In genomic region chr11:86802601-86803051, GRCh38 we compare ENCODE assay signal across 8 cellular contexts. TPM values are rescaled to one million over a fixed set of nuclear protein-coding genes. Genes with fewer than 3 reads are reported as not detected.
A peak's percentile ranks its signal among the peaks of the same experiment; 100 is the strongest.
DNase-seq lines count a peak whose midpoint lies in the region; ATAC-seq, FAIRE-seq and TF ChIP-seq lines count a peak whose summit lies in the region.

No MANE protein-coding gene starts in this region.

- peak overlapping the region; percentile 75 for H3K4me2 ChIP-seq in fibroblast of lung (ENCODE audit: extremely low read depth, insufficient read depth, low read length)

- H3K27me3 ChIP-seq in fibroblast of lung (ENCODE audit: control insufficient read depth, insufficient read depth, low read length) = no peaks in the 10 kb centered on the region
- H3K27me3 ChIP-seq in pancreas = no peaks in the 10 kb centered on the region

- no peak overlapping the region for H3K9ac ChIP-seq in fibroblast of lung (ENCODE audit: insufficient read depth, low read length)

- no peaks in the 10 kb centered on the region for H3K9me3 Mint-ChIP-seq in activated naive CD4-positive, alpha-beta T cell treated with anti-CD3 and anti-CD28 coated beads, Interleukin-2, amount 50 U/mL, for 24 hours

- H3K9me3 ChIP-seq in fibroblast of lung (ENCODE audit: control insufficient read depth, insufficient read depth, low read depth, low read length) (no peaks in the 10 kb centered on the region), pancreas (no peaks in the 10 kb centered on the region)

- no peak for FAIRE-seq in pancreas (lab: Jason Lieb, UNC)

- TF ChIP-seq CTCF in fibroblast of lung (conservative IDR thresholded peaks at IDR 0.05 in 1 of 2, IDR thresholded peaks at IDR 0.05 in 1 of 2; ENCODE audit: low read depth in 1 of 2, low read length in 2 of 2) = peak; percentile 56 to 66
- TF ChIP-seq CTCF in pancreas (IDR thresholded peaks at IDR 0.05) = peak; percentile 24 to 48 (median 42)

- DNase-seq in activated naive CD4-positive, alpha-beta T cell (lab: John Stamatoyannopoulos, UW) = no peak
- DNase-seq in HT1080 (ENCODE audit: low read depth) = peak; percentile 84
- DNase-seq in SK-N-DZ (ENCODE audit: low spot score) = peak; percentile 68
- peak; percentile 64 to 66 for DNase-seq in fibroblast of lung (ENCODE audit: low read depth in 2 of 2)
- peak in 1 of 6 donors; percentile 35 for DNase-seq in pancreas
- no peak for DNase-seq in posterior cingulate gyrus

- H3K27me3 Mint-ChIP-seq in activated naive CD4-positive, alpha-beta T cell treated with anti-CD3 and anti-CD28 coated beads, Interleukin-2, amount 50 U/mL, for 24 hours = peaks cover 32% of the 10 kb centered on the region

- H3K27ac ChIP-seq in fibroblast of lung (ENCODE audit: insufficient read depth, low read length) = no peak overlapping the region
- H3K27ac ChIP-seq in pancreas = no peak overlapping the region

- 5 to 9% methylated on average over 3 of the region's 3 CpGs for WGBS in pancreas, 2 donors

- H4K20me1 ChIP-seq in fibroblast of lung (ENCODE audit: control insufficient read depth, extremely low read depth, insufficient read depth, low read length) = no peaks in the 10 kb centered on the region

- H3K4me1 Mint-ChIP-seq in activated naive CD4-positive, alpha-beta T cell treated with anti-CD3 and anti-CD28 coated beads, Interleukin-2, amount 50 U/mL, for 24 hours = peaks cover 31% of the 10 kb centered on the region

- peak overlapping the region; percentile 66 for H3K27ac Mint-ChIP-seq in activated naive CD4-positive, alpha-beta T cell treated with anti-CD3 and anti-CD28 coated beads, Interleukin-2, amount 50 U/mL, for 24 hours

- ATAC-seq in pancreas (peak; percentile 36 to 65 (median 57)), HG03432 (IDR thresholded peaks at IDR 0.05; ENCODE audit: unreplicated experiment) (no peak)

- H3K4me3 ChIP-seq in fibroblast of lung (replicated peaks in 1 of 4; ENCODE audit: control extremely low read depth in 1 of 4, insufficient read depth in 1 of 4, low read depth in 3 of 4, low read length in 4 of 4) (peak overlapping the region in 2 of 4 experiments; percentile 81 to 82), pancreas (no peak overlapping the region)

- peaks cover 48% of the 10 kb centered on the region for H3K79me2 ChIP-seq in fibroblast of lung (ENCODE audit: control insufficient read depth, insufficient read depth, low read length)

- H3K4me1 ChIP-seq in fibroblast of lung (ENCODE audit: control insufficient read depth, extremely low read depth, insufficient read depth, low read length) (peaks cover 10% of the 10 kb centered on the region), pancreas (peaks cover 3 to 8% (median 7%) of the 10 kb centered on the region in 3 donors)

- H3K4me3 Mint-ChIP-seq in activated naive CD4-positive, alpha-beta T cell treated with anti-CD3 and anti-CD28 coated beads, Interleukin-2, amount 50 U/mL, for 24 hours = peak overlapping the region; percentile 59

- no peak overlapping the region for H2AFZ ChIP-seq in fibroblast of lung (ENCODE audit: low read length)

- intact Hi-C loops in pancreas (cut with DNase I) = loop anchor here in 1 of 3 donors (5.0 kb wide), 1 partner anchor 130 kb away; the partner anchor contains the start of gene ME3
- intact Hi-C loops in posterior cingulate gyrus (cut with DNase I) = loop anchor here (5.0 kb wide), 1 partner anchor 345 kb away; no protein-coding TSS in a partner anchor

- H3K36me3 Mint-ChIP-seq in activated naive CD4-positive, alpha-beta T cell treated with anti-CD3 and anti-CD28 coated beads, Interleukin-2, amount 50 U/mL, for 24 hours = no peaks in the 10 kb centered on the region

- H3K36me3 ChIP-seq in fibroblast of lung (ENCODE audit: control insufficient read depth, insufficient read depth, low read length) = peaks cover 6% of the 10 kb centered on the region
- H3K36me3 ChIP-seq in pancreas = no peaks in the 10 kb centered on the region

RNA-seq across cellular contexts. Expression of gene PRSS23, which starts 2.3 kb away (rescaled TPM):
- total RNA-seq in HT1080 (2014; rRNA removed; shearing (Covaris generic)) = 537 and 633 TPM in 2 replicates
- 229 and 233 TPM in 2 replicates for polyA plus RNA-seq in HT1080 (2015; cell fraction: cytosol; rRNA removed)
- 137 and 143 TPM in 2 replicates for polyA plus RNA-seq in HT1080 (2015; cell fraction: nucleus; rRNA removed)
- 3.0 and 5.2 TPM in 2 replicates for polyA plus RNA-seq in SK-N-DZ (2014; cell fraction: cytosol; rRNA removed)
- polyA plus RNA-seq in SK-N-DZ (2014; cell fraction: nucleus; rRNA removed) = 0.87 and 1.3 TPM in 2 replicates
- total RNA-seq in fibroblast of lung (141 and 194 TPM in 2 replicates), pancreas (10 to 100 TPM in 5 of 6 donors, 1 to 10 TPM in 1; 6.0 to 29.4 (median 12.7) TPM)
- polyA plus RNA-seq in fibroblast of lung (147 and 151 TPM in 2 replicates), pancreas (10 to 100 TPM in 1 of 2 donors, 1 to 10 TPM in 1; 4.4 to 11.4 TPM)
- 90.6 and 123 TPM in 2 replicates for polyA plus RNA-seq in fibroblast of lung (2012)
- 77.1 and 107 TPM in 2 replicates for polyA minus RNA-seq in fibroblast of lung (ENCODE audit: low replicate concordance)

Comparison
In these comparisons a context has a peak if more than half of its experiments do, and no peak if none do; other contexts are left out.
1. DNase-seq: peak in HT1080 (single experiment), SK-N-DZ (single experiment) and fibroblast of lung (2 of 2); none in activated naive CD4-positive, alpha-beta T cell (0 of 4) and posterior cingulate gyrus (0 of 10).